In genomic region chr15:98923159-98923558, GRCh38 we compare ENCODE assay signal across 28 cellular contexts.
DNase-seq lines count a peak whose midpoint lies in the region; TF ChIP-seq lines count a peak whose summit lies in the region.
"Had no signal": no experiment of that assay in that cellular context is flagged by ENCODE, and none has a peak within 500 bp of the region (broad histone marks: within the 10 kb centered on the region; RNA-seq: fewer than 3 reads in every experiment).

No MANE protein-coding gene starts in this region.

- BruUV-seq in mammary epithelial cell (replicated peaks; lab: Mats Ljungman, UMichigan) = no TSS peak

- H3K27ac Mint-ChIP-seq in activated naive CD4-positive, alpha-beta T cell treated with anti-CD3 and anti-CD28 coated beads, Interleukin-2, amount 10 ng/mL, durations not matched to agents 7 days and 5 days = no peak overlapping the region
- H3K27ac Mint-ChIP-seq: activated naive CD8-positive, alpha-beta T cell treated with anti-CD3 and anti-CD28 coated beads, Interleukin-2, amount 50 U/mL, for 24 hours; activated T-cell treated with anti-CD3 and anti-CD28 coated beads, Interleukin-2, amount 50 U/mL, for 24 hours; CD4-positive, alpha-beta T cell; stimulated activated effector memory CD8-positive, alpha-beta T cell treated with anti-CD3 and anti-CD28 coated beads, Interleukin-12 subunit alpha, Interleukin-12 subunit beta, amount 100 ng/mL, for 72 hours; T-helper 17 cell had no signal

- DNase-seq in breast epithelium (ENCODE audit: low spot score in 2 of 2) (no peak), mammary epithelial cell (no peak), tibial artery (peak in 1 of 2 donors; percentile 62)
- DNase-seq in effector memory CD4-positive, alpha-beta T cell = no peak
- DNase-seq in activated effector memory CD4-positive, alpha-beta T cell treated with Interleukin-2 at 50 U/mL for 16 hours = no peak
- DNase-seq in activated naive CD4-positive, alpha-beta T cell treated with anti-CD3 and anti-CD28 coated beads, Interleukin-2, amount 10 ng/mL, durations not matched to agents 7 days and 5 days = no peak
- DNase-seq: activated CD4-positive, alpha-beta T cell treated with anti-CD3 and anti-CD28 coated beads for 4 hours; activated gamma-delta T cell treated with Interleukin-2 at 50 U/mL for 16 hours; activated naive CD8-positive, alpha-beta T cell treated with anti-CD3 and anti-CD28 coated beads, Interleukin-2, amount 50 U/mL, for 24 hours; activated T-cell treated with anti-CD3 and anti-CD28 coated beads, Interleukin-2, amount 50 U/mL, for 24 hours; CD4-positive, alpha-beta T cell; cortex of kidney; DMS 273 treated with DMSO at 0.1 percent for 48 hours; EL; foreskin keratinocyte; left lung; naive thymus-derived CD4-positive, alpha-beta T cell; NCI-H1048; NCI-H1694 treated with DMSO at 0.1 percent for 48 hours; SK-N-SH; stimulated activated CD4-positive, alpha-beta T cell treated with anti-CD3 and anti-CD28 coated beads, Interleukin-4, amount 100 ng/mL, for 24 hours; T-helper 17 cell had no signal

- H3K27me3 ChIP-seq in breast epithelium = no peaks in the 10 kb centered on the region
- no peaks in the 10 kb centered on the region for H3K27me3 ChIP-seq in mammary epithelial cell (ENCODE audit: insufficient read depth, low read length)
- no peaks in the 10 kb centered on the region for H3K27me3 ChIP-seq in layer of hippocampus (ENCODE audit: control insufficient read depth, insufficient read depth, low read length)
- no peaks in the 10 kb centered on the region for H3K27me3 ChIP-seq in parathyroid adenoma (ENCODE audit: control insufficient read depth, insufficient read depth, low read length)
- H3K27me3 ChIP-seq in tibial artery = no peaks in the 10 kb centered on the region
- no peaks in the 10 kb centered on the region for H3K27me3 ChIP-seq in effector memory CD4-positive, alpha-beta T cell (replicated peaks; ENCODE audit: control insufficient read depth, insufficient read depth, low read length, poor library complexity, severe bottlenecking)
- H3K27me3 ChIP-seq: esophagus muscularis mucosa, foreskin keratinocyte, left lung had no signal

- peaks cover 2% of the 10 kb centered on the region for H3K9me3 Mint-ChIP-seq in activated naive CD4-positive, alpha-beta T cell treated with anti-CD3 and anti-CD28 coated beads, Interleukin-2, amount 10 ng/mL, durations not matched to agents 7 days and 5 days
- H3K9me3 Mint-ChIP-seq: activated naive CD8-positive, alpha-beta T cell treated with anti-CD3 and anti-CD28 coated beads, Interleukin-2, amount 50 U/mL, for 24 hours; activated T-cell treated with anti-CD3 and anti-CD28 coated beads, Interleukin-2, amount 50 U/mL, for 24 hours; CD4-positive, alpha-beta T cell; stimulated activated effector memory CD8-positive, alpha-beta T cell treated with anti-CD3 and anti-CD28 coated beads, Interleukin-12 subunit alpha, Interleukin-12 subunit beta, amount 100 ng/mL, for 72 hours had no signal

- CTCF ChIA-PET in mammary epithelial cell (lab: Charles Lee; ENCODE audit: low non-redundant PET) = no interaction called here
- CTCF ChIA-PET in activated naive CD4-positive, alpha-beta T cell treated with anti-CD3 and anti-CD28 coated beads, Interleukin-2, amount 10 ng/mL, durations not matched to agents 7 days and 5 days (lab: Charles Lee) = no interaction called here

- H3K4me2 ChIP-seq in mammary epithelial cell (ENCODE audit: insufficient read depth, low read depth, low read length) (no peak overlapping the region), parathyroid adenoma (ENCODE audit: low read length) (peak overlapping the region; percentile 35)
- H3K4me2 ChIP-seq: SK-N-SH had no signal

- no peaks in the 10 kb centered on the region for H3K4me1 ChIP-seq in breast epithelium
- H3K4me1 ChIP-seq in mammary epithelial cell (ENCODE audit: insufficient read depth, low read length) = peaks cover 8% of the 10 kb centered on the region
- peaks cover 27% of the 10 kb centered on the region for H3K4me1 ChIP-seq in parathyroid adenoma
- H3K4me1 ChIP-seq in tibial artery = peaks cover 0 to 51% (median 40%) of the 10 kb centered on the region in 4 donors
- no peaks in the 10 kb centered on the region for H3K4me1 ChIP-seq in effector memory CD4-positive, alpha-beta T cell (ENCODE audit: control insufficient read depth, insufficient read depth, low read length, poor library complexity, severe bottlenecking)
- H3K4me1 ChIP-seq: foreskin keratinocyte, left lung had no signal

- H3K4me1 Mint-ChIP-seq in activated naive CD4-positive, alpha-beta T cell treated with anti-CD3 and anti-CD28 coated beads, Interleukin-2, amount 10 ng/mL, durations not matched to agents 7 days and 5 days = peaks cover 25% of the 10 kb centered on the region
- H3K4me1 Mint-ChIP-seq: stimulated activated effector memory CD8-positive, alpha-beta T cell treated with anti-CD3 and anti-CD28 coated beads, Interleukin-12 subunit alpha, Interleukin-12 subunit beta, amount 100 ng/mL, for 72 hours had no signal

- H4K20me1 ChIP-seq in mammary epithelial cell (ENCODE audit: insufficient read depth, low read length) = no peaks in the 10 kb centered on the region

- H3K27ac ChIP-seq in breast epithelium (peak overlapping the region; percentile 23 to 75), mammary epithelial cell (ENCODE audit: insufficient read depth, low read depth, low read length) (no peak overlapping the region), layer of hippocampus (ENCODE audit: low read depth, low read length) (peak overlapping the region; percentile 14), parathyroid adenoma (peak overlapping the region; percentile 60), tibial artery (peak overlapping the region; percentile 69 to 72)
- H3K27ac ChIP-seq in effector memory CD4-positive, alpha-beta T cell (ENCODE audit: insufficient read depth, low read length, poor library complexity, severe bottlenecking) = no peak overlapping the region
- H3K27ac ChIP-seq: 22Rv1, foreskin keratinocyte had no signal

- H3K9ac ChIP-seq in mammary epithelial cell (ENCODE audit: insufficient read depth, low read length) (no peak overlapping the region), parathyroid adenoma (no peak overlapping the region)
- H3K9ac ChIP-seq: SK-N-SH had no signal

- H3K9me3 ChIP-seq in breast epithelium = no peaks in the 10 kb centered on the region
- no peaks in the 10 kb centered on the region for H3K9me3 ChIP-seq in mammary epithelial cell (replicated peaks; ENCODE audit: insufficient read depth, low read length)
- no peaks in the 10 kb centered on the region for H3K9me3 ChIP-seq in parathyroid adenoma (ENCODE audit: control insufficient read depth, low read length)
- no peaks in the 10 kb centered on the region for H3K9me3 ChIP-seq in tibial artery
- no peaks in the 10 kb centered on the region for H3K9me3 ChIP-seq in effector memory CD4-positive, alpha-beta T cell (ENCODE audit: control insufficient read depth, low read length)
- H3K9me3 ChIP-seq: esophagus muscularis mucosa, left lung, SK-N-SH had no signal

- no peaks in the 10 kb centered on the region for H3K27me3 Mint-ChIP-seq in activated naive CD4-positive, alpha-beta T cell treated with anti-CD3 and anti-CD28 coated beads, Interleukin-2, amount 10 ng/mL, durations not matched to agents 7 days and 5 days
- H3K27me3 Mint-ChIP-seq: activated naive CD8-positive, alpha-beta T cell treated with anti-CD3 and anti-CD28 coated beads, Interleukin-2, amount 50 U/mL, for 24 hours; activated T-cell treated with anti-CD3 and anti-CD28 coated beads, Interleukin-2, amount 50 U/mL, for 24 hours; CD4-positive, alpha-beta T cell; naive thymus-derived CD4-positive, alpha-beta T cell; T-helper 17 cell had no signal

- H3K36me3 ChIP-seq in breast epithelium = no peaks in the 10 kb centered on the region
- peaks cover 12% of the 10 kb centered on the region for H3K36me3 ChIP-seq in mammary epithelial cell (ENCODE audit: insufficient read depth, low read length)
- no peaks in the 10 kb centered on the region for H3K36me3 ChIP-seq in parathyroid adenoma (ENCODE audit: control insufficient read depth, insufficient read depth, low read length)
- peaks cover 46 to 70% (median 57%) of the 10 kb centered on the region in 3 donors for H3K36me3 ChIP-seq in tibial artery
- peaks cover 25% of the 10 kb centered on the region for H3K36me3 ChIP-seq in effector memory CD4-positive, alpha-beta T cell (ENCODE audit: control insufficient read depth, insufficient read depth, low read length)

- no peak overlapping the region for H3K4me3 ChIP-seq in breast epithelium
- H3K4me3 ChIP-seq in mammary epithelial cell (replicated peaks in 1 of 3; ENCODE audit: insufficient read depth in 1 of 3, low read depth in 2 of 3, low read length in 3 of 3) = no peak overlapping the region
- no peak overlapping the region for H3K4me3 ChIP-seq in parathyroid adenoma (ENCODE audit: low read depth, low read length)
- no peak overlapping the region for H3K4me3 ChIP-seq in tibial artery
- no peak overlapping the region for H3K4me3 ChIP-seq in effector memory CD4-positive, alpha-beta T cell (ENCODE audit: insufficient read depth, low read depth, low read length, poor library complexity, severe bottlenecking)
- H3K4me3 ChIP-seq: esophagus muscularis mucosa, GM12878, left lung had no signal

- H3K36me3 Mint-ChIP-seq in activated naive CD4-positive, alpha-beta T cell treated with anti-CD3 and anti-CD28 coated beads, Interleukin-2, amount 10 ng/mL, durations not matched to agents 7 days and 5 days = peaks cover 41% of the 10 kb centered on the region

- 63% methylated on average over 6 of the region's 13 CpGs for WGBS in mammary epithelial cell (ENCODE audit: low coverage, missing lambda C conversion rate)

- TF ChIP-seq CTCF in breast epithelium (IDR thresholded peaks at IDR 0.05) (no peak), mammary epithelial cell (conservative IDR thresholded peaks at IDR 0.05 in 1 of 2, IDR thresholded peaks at IDR 0.05 in 1 of 2; ENCODE audit: extremely low read depth in 1 of 2, insufficient read depth in 1 of 2, low read depth in 1 of 2, low read length in 2 of 2) (no peak), parathyroid adenoma (IDR thresholded peaks at IDR 0.05) (no peak), tibial artery (IDR thresholded peaks at IDR 0.05) (no peak)

- no peak overlapping the region for H2AFZ ChIP-seq in mammary epithelial cell (ENCODE audit: low read depth, low read length)
- peak overlapping the region; percentile 64 for H2AFZ ChIP-seq in parathyroid adenoma

- intact Hi-C loops in breast epithelium (cut with DNase I; ENCODE audit: low total_unique reads) (loop anchor here (5.0 kb wide), 1 partner anchor 466 kb away; no protein-coding TSS in a partner anchor), mammary epithelial cell (cut with micrococcal nuclease) (no loop called here), tibial artery (cut with DNase I; ENCODE audit: low total_unique reads) (no loop called here)

- in situ Hi-C loops in mammary epithelial cell (cut with MboI; ENCODE audit: low sequenced_read_pairs in 2 of 2) = no loop called here

- H3K4me3 Mint-ChIP-seq in activated naive CD4-positive, alpha-beta T cell treated with anti-CD3 and anti-CD28 coated beads, Interleukin-2, amount 10 ng/mL, durations not matched to agents 7 days and 5 days = no peak overlapping the region
- H3K4me3 Mint-ChIP-seq: activated naive CD8-positive, alpha-beta T cell treated with anti-CD3 and anti-CD28 coated beads, Interleukin-2, amount 50 U/mL, for 24 hours; activated T-cell treated with anti-CD3 and anti-CD28 coated beads, Interleukin-2, amount 50 U/mL, for 24 hours; CD4-positive, alpha-beta T cell; naive thymus-derived CD4-positive, alpha-beta T cell; stimulated activated effector memory CD8-positive, alpha-beta T cell treated with anti-CD3 and anti-CD28 coated beads, Interleukin-12 subunit alpha, Interleukin-12 subunit beta, amount 100 ng/mL, for 72 hours; T-helper 17 cell had no signal

- no peak for TF ChIP-seq POLR2A in breast epithelium (IDR thresholded peaks at IDR 0.05)

- H3K79me2 ChIP-seq in mammary epithelial cell (ENCODE audit: insufficient read depth, low read length) (no peaks in the 10 kb centered on the region), parathyroid adenoma (no peaks in the 10 kb centered on the region)

- dilution Hi-C loops in mammary epithelial cell (cut with HindIII; ENCODE audit: low sequenced_read_pairs) = loop anchor here (10.0 kb wide), 1 partner anchor 132 kb away; no protein-coding TSS in a partner anchor

Comparison
In these comparisons a context has a peak if more than half of its experiments do, and no peak if none do; other contexts are left out.
1. H3K27ac ChIP-seq: peak in breast epithelium (2 of 2), layer of hippocampus (single experiment), parathyroid adenoma (single experiment) and tibial artery (2 of 2); none in mammary epithelial cell (single experiment) and effector memory CD4-positive, alpha-beta T cell (single experiment).